ENCODE assay signal across 1 cellular context in the genomic region with DNA sequence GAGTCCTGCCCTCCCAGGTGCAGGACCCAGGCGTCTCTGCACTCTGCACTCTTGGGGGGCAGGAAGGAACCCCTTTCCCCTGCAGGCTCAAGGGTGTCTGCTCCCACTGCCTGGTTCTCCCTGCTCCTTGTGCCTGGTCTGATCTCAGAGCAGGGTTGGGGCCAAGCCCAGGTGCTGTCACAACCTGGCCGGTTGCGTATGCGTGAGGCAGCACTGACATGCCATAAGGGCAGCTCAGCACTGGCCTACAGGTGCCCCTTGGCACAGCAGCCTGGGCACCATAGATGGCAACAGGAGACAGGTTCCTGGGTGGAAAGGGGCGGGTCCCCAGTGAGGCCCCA.
TF ChIP-seq lines count a peak whose summit lies in the region.

No MANE protein-coding gene starts in this region.

TF ChIP-seq in HepG2, 621 proteins besides CTCF, POLR2A, EP300 and RAD21:
- TF ChIP-seq, protein P1, sequence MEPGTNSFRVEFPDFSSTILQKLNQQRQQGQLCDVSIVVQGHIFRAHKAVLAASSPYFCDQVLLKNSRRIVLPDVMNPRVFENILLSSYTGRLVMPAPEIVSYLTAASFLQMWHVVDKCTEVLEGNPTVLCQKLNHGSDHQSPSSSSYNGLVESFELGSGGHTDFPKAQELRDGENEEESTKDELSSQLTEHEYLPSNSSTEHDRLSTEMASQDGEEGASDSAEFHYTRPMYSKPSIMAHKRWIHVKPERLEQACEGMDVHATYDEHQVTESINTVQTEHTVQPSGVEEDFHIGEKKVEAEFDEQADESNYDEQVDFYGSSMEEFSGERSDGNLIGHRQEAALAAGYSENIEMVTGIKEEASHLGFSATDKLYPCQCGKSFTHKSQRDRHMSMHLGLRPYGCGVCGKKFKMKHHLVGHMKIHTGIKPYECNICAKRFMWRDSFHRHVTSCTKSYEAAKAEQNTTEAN (CRISPR knock-in tag; conservative IDR thresholded peaks at IDR 0.05), result no peak
- TF ChIP-seq RELA (CRISPR knock-in tag; IDR thresholded peaks at IDR 0.05) (no peak), ATF7 (IDR thresholded peaks at IDR 0.05) (no peak), ATF7 (CRISPR knock-in tag; IDR thresholded peaks at IDR 0.05) (no peak), CREB1 (IDR thresholded peaks at IDR 0.05) (no peak), CREB1 (CRISPR knock-in tag; IDR thresholded peaks at IDR 0.05) (no peak), SCMH1 (CRISPR knock-in tag; IDR thresholded peaks at IDR 0.05; ENCODE audit: borderline replicate concordance) (no peak), RBM39 (IDR thresholded peaks at IDR 0.05; ENCODE audit: low read depth, low read length, poor library complexity, severe bottlenecking) (no peak), SRSF9 (IDR thresholded peaks at IDR 0.05; ENCODE audit: borderline replicate concordance, insufficient read depth, low read depth, low read length, poor library complexity, severe bottlenecking) (no peak), RFXAP (CRISPR knock-in tag; IDR thresholded peaks at IDR 0.05; ENCODE audit: borderline replicate concordance) (no peak), GABPB1 (CRISPR knock-in tag; IDR thresholded peaks at IDR 0.05) (no peak), GPN1 (CRISPR knock-in tag; IDR thresholded peaks at IDR 0.05; ENCODE audit: borderline replicate concordance) (no peak), ZNF737 (CRISPR knock-in tag; IDR thresholded peaks at IDR 0.05; ENCODE audit: borderline replicate concordance) (no peak)
- TF ChIP-seq, protein P2, sequence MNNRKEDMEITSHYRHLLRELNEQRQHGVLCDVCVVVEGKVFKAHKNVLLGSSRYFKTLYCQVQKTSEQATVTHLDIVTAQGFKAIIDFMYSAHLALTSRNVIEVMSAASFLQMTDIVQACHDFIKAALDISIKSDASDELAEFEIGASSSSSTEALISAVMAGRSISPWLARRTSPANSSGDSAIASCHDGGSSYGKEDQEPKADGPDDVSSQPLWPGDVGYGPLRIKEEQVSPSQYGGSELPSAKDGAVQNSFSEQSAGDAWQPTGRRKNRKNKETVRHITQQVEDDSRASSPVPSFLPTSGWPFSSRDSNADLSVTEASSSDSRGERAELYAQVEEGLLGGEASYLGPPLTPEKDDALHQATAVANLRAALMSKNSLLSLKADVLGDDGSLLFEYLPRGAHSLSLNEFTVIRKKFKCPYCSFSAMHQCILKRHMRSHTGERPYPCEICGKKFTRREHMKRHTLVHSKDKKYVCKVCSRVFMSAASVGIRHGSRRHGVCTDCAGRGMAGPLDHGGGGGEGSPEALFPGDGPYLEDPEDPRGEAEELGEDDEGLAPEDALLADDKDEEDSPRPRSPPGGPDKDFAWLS (CRISPR knock-in tag; IDR thresholded peaks at IDR 0.05; ENCODE audit: borderline replicate concordance), result no peak
- TF ChIP-seq, protein P3, sequence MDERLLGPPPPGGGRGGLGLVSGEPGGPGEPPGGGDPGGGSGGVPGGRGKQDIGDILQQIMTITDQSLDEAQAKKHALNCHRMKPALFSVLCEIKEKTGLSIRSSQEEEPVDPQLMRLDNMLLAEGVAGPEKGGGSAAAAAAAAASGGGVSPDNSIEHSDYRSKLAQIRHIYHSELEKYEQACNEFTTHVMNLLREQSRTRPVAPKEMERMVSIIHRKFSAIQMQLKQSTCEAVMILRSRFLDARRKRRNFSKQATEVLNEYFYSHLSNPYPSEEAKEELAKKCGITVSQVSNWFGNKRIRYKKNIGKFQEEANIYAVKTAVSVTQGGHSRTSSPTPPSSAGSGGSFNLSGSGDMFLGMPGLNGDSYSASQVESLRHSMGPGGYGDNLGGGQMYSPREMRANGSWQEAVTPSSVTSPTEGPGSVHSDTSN (CRISPR knock-in tag; IDR thresholded peaks at IDR 0.05), result no peak
- TF ChIP-seq, protein P4, sequence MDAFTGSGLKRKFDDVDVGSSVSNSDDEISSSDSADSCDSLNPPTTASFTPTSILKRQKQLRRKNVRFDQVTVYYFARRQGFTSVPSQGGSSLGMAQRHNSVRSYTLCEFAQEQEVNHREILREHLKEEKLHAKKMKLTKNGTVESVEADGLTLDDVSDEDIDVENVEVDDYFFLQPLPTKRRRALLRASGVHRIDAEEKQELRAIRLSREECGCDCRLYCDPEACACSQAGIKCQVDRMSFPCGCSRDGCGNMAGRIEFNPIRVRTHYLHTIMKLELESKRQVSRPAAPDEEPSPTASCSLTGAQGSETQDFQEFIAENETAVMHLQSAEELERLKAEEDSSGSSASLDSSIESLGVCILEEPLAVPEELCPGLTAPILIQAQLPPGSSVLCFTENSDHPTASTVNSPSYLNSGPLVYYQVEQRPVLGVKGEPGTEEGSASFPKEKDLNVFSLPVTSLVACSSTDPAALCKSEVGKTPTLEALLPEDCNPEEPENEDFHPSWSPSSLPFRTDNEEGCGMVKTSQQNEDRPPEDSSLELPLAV (CRISPR knock-in tag; conservative IDR thresholded peaks at IDR 0.05; ENCODE audit: low read depth), result no peak
